In genomic region chr19:46718157-46718933, GRCh38 we compare ENCODE assay signal across 8 cellular contexts. TPM values are rescaled to one million over a fixed set of nuclear protein-coding genes. Genes with fewer than 3 reads are reported as not detected.
DNase-seq lines count a peak whose midpoint lies in the region; ATAC-seq and TF ChIP-seq lines count a peak whose summit lies in the region.

No MANE protein-coding gene starts in this region.

- TF ChIP-seq CTCF in left lung (IDR thresholded peaks at IDR 0.05) (no peak), lower leg skin (IDR thresholded peaks at IDR 0.05) (no peak)

- DNase-seq in 8988T (peak; percentile 51), RPMI8226 (peak; percentile 68), left lung (peak in 1 of 2 donors; percentile 59), lower leg skin (ENCODE audit: low spot score in 2 of 2) (no peak), dedifferentiated amniotic fluid mesenchymal stem cell (ENCODE audit: extremely low spot score) (no peak)
- peak; percentile 63 for DNase-seq in activated naive CD4-positive, alpha-beta T cell treated with Interleukin-2 at 50 U/mL for 16 hours
- DNase-seq in stimulated activated naive CD4-positive, alpha-beta T cell (lab: John Stamatoyannopoulos, UW) = peak; percentile 42 to 82 (median 61)

- ATAC-seq in GM21447 (IDR thresholded peaks at IDR 0.05; ENCODE audit: unreplicated experiment) = peak; percentile 35
- peak; percentile 7 for ATAC-seq in left lung

- H3K4me1 ChIP-seq in left lung = peaks cover 17 to 58% of the 10 kb centered on the region in 2 donors

- no peaks in the 10 kb centered on the region for H3K27me3 ChIP-seq in left lung

- H3K36me3 ChIP-seq in left lung = peaks cover 0 to 44% of the 10 kb centered on the region in 2 donors

- H3K9me3 ChIP-seq in left lung = no peaks in the 10 kb centered on the region

- peak overlapping the region; percentile 89 to 95 for H3K27ac ChIP-seq in left lung

- peak overlapping the region in 1 of 2 donors; percentile 86 for H3K4me3 ChIP-seq in left lung
- H3K4me3 ChIP-seq in lower leg skin (ENCODE audit: low read depth, poor library complexity, severe bottlenecking) = no peak overlapping the region

- WGBS in lower leg skin, 2 donors = 53 to 60% methylated on average over 16 to 17 of the region's 17 CpGs

- no peak for TF ChIP-seq POLR2A in lower leg skin (IDR thresholded peaks at IDR 0.05)

- intact Hi-C loops in left lung (cut with DNase I) (no loop called here), lower leg skin (cut with DNase I; ENCODE audit: low total_unique reads) (no loop called here)

RNA-seq across cellular contexts. Expression of gene PRKD2, which starts 1.4 kb away (rescaled TPM):
- total RNA-seq in left lung (10 to 100 TPM; 37.8 to 48.5 TPM), lower leg skin (100 to 1,000 TPM in 1 of 4 donors, 10 to 100 TPM in 3; 52.6 to 120 (median 66.7) TPM)

RNA-seq across cellular contexts. Expression of gene FKRP, which starts 27.5 kb away (rescaled TPM):
- total RNA-seq in left lung = 10 to 100 TPM; 18.8 to 20.9 TPM
- 10 to 100 TPM in 3 of 4 donors, 1 to 10 TPM in 1; 9.4 to 16.1 (median 12.8) TPM for total RNA-seq in lower leg skin

RNA-seq across cellular contexts. Expression of gene STRN4, which starts 27.9 kb away (rescaled TPM):
- total RNA-seq in left lung (10 to 100 TPM; 54.2 to 73.4 TPM), lower leg skin (10 to 100 TPM; 81.5 to 97.6 (median 93.5) TPM)

RNA-seq across cellular contexts. Expression of gene DACT3, which starts 57.4 kb away (rescaled TPM):
- total RNA-seq in left lung (10 to 100 TPM in 1 of 2 donors, 1 to 10 TPM in 1; 6.6 to 15.0 TPM), lower leg skin (1 to 10 TPM; 1.3 to 4.1 (median 2.6) TPM)

Comparison
In these comparisons a context has a peak if more than half of its experiments do, and no peak if none do; other contexts are left out.
1. DNase-seq: peak in 8988T (single experiment), RPMI8226 (single experiment), activated naive CD4-positive, alpha-beta T cell treated with Interleukin-2 at 50 U/mL for 16 hours (single experiment) and stimulated activated naive CD4-positive, alpha-beta T cell (6 of 6); none in lower leg skin (0 of 2) and dedifferentiated amniotic fluid mesenchymal stem cell (single experiment).